Comparison of ENCODE assay signal across 19 cellular contexts in genomic region chr1:180542113-180542512, GRCh38. TPM values are rescaled to one million over a fixed set of nuclear protein-coding genes. Genes with fewer than 3 reads are reported as not detected.
DNase-seq lines count a peak whose midpoint lies in the region; ATAC-seq and TF ChIP-seq lines count a peak whose summit lies in the region.
"Had no signal": no experiment of that assay in that cellular context is flagged by ENCODE, and none has a peak within 500 bp of the region (broad histone marks: within the 10 kb centered on the region; RNA-seq: fewer than 3 reads in every experiment).

No MANE protein-coding gene starts in this region.

- BruUV-seq in mammary epithelial cell (replicated peaks; lab: Mats Ljungman, UMichigan) = no TSS peak

- 21% methylated on average over 6 of the region's 6 CpGs for WGBS in mammary epithelial cell (ENCODE audit: low coverage, missing lambda C conversion rate)
- 48% methylated on average over 5 of the region's 6 CpGs for WGBS in mesenchymal stem cell

- no peaks in the 10 kb centered on the region for H3K79me1 ChIP-seq in mesenchymal stem cell (replicated peaks; ENCODE audit: low read length, poor library complexity, severe bottlenecking)

- H2AFZ ChIP-seq in mammary epithelial cell (ENCODE audit: low read depth, low read length) = peak overlapping the region; percentile 88
- H2AFZ ChIP-seq in mesenchymal stem cell (ENCODE audit: low read depth, low read length) = no peak overlapping the region

- intact Hi-C loops in mammary epithelial cell (cut with micrococcal nuclease) = no loop called here

- H3K27ac ChIP-seq in HEK293 (ENCODE audit: extremely low read depth, low read depth, low read length) (no peak overlapping the region), mammary epithelial cell (ENCODE audit: insufficient read depth, low read depth, low read length) (no peak overlapping the region), mesenchymal stem cell (ENCODE audit: low read length, poor library complexity, severe bottlenecking) (peak overlapping the region; percentile 79)
- H3K27ac ChIP-seq: BLaER1 treated with 17β-estradiol and CSF1 and Interleukin-3, amounts not matched to agents 10 nM and 100 nM; neutrophil; SJSA1 had no signal

- no peak overlapping the region for H3K4ac ChIP-seq in mesenchymal stem cell (ENCODE audit: low read depth in 1 of 2, low read length in 2 of 2)

- H3K4me2 ChIP-seq in mammary epithelial cell (ENCODE audit: insufficient read depth, low read depth, low read length) = no peak overlapping the region
- no peak overlapping the region for H3K4me2 ChIP-seq in mesenchymal stem cell (ENCODE audit: low read length, poor library complexity, severe bottlenecking)
- H3K4me2 ChIP-seq in skeletal muscle satellite cell (ENCODE audit: low read length) = peak overlapping the region; percentile 23
- H3K4me2 ChIP-seq: BLaER1 treated with 17β-estradiol and CSF1 and Interleukin-3, amounts not matched to agents 10 nM and 100 nM had no signal

- H3K9me3 ChIP-seq in HEK293 (ENCODE audit: control insufficient read depth, insufficient read depth, low read depth, low read length) (no peaks in the 10 kb centered on the region), mammary epithelial cell (replicated peaks; ENCODE audit: insufficient read depth, low read length) (no peaks in the 10 kb centered on the region), mesenchymal stem cell (ENCODE audit: control insufficient read depth, low read length) (no peaks in the 10 kb centered on the region), skeletal muscle satellite cell (replicated peaks; ENCODE audit: low read length) (no peaks in the 10 kb centered on the region)
- H3K9me3 ChIP-seq: BLaER1 treated with 17β-estradiol and CSF1 and Interleukin-3, amounts not matched to agents 10 nM and 100 nM; neutrophil; SJSA1 had no signal

- H2BK15ac ChIP-seq in mesenchymal stem cell (ENCODE audit: low read depth, poor library complexity, severe bottlenecking) = no peak overlapping the region

- in situ Hi-C loops in mammary epithelial cell (cut with MboI; ENCODE audit: low sequenced_read_pairs in 2 of 2) = no loop called here

- H3K18ac ChIP-seq in mesenchymal stem cell (ENCODE audit: low read depth in 1 of 2, low read length in 2 of 2) = peak overlapping the region in 1 of 2 experiments; percentile 48

- H2AK5ac ChIP-seq in mesenchymal stem cell (ENCODE audit: low read length, severe bottlenecking) = no peak overlapping the region

- H3K4me1 ChIP-seq in HEK293 (ENCODE audit: control insufficient read depth, insufficient read depth, low read length) = no peaks in the 10 kb centered on the region
- peaks cover 18% of the 10 kb centered on the region for H3K4me1 ChIP-seq in mammary epithelial cell (ENCODE audit: insufficient read depth, low read length)
- peaks cover 7% of the 10 kb centered on the region for H3K4me1 ChIP-seq in mesenchymal stem cell (ENCODE audit: control insufficient read depth, insufficient read depth, low read depth, low read length)
- H3K4me1 ChIP-seq in skeletal muscle satellite cell (ENCODE audit: control insufficient read depth, insufficient read depth, low read length) = peaks cover 31% of the 10 kb centered on the region
- H3K4me1 ChIP-seq: SJSA1 had no signal

- H4K91ac ChIP-seq in mesenchymal stem cell (ENCODE audit: low read length) = no peak overlapping the region

- no peaks in the 10 kb centered on the region for H3K79me2 ChIP-seq in mammary epithelial cell (ENCODE audit: insufficient read depth, low read length)

- H4K8ac ChIP-seq in mesenchymal stem cell (ENCODE audit: low read length) = no peak overlapping the region

- POLR2A ChIA-PET in HEK293 (lab: Yijun Ruan, JAX) (no interaction called here), GM10248 (lab: Yijun Ruan, JAX) (no interaction called here)

- no peak overlapping the region for H3K4me3 ChIP-seq in HEK293 (ENCODE audit: low read depth, low read length)
- H3K4me3 ChIP-seq in mammary epithelial cell (replicated peaks in 1 of 3; ENCODE audit: insufficient read depth in 1 of 3, low read depth in 2 of 3, low read length in 3 of 3) = no peak overlapping the region
- peak overlapping the region in 1 of 2 experiments; percentile 16 for H3K4me3 ChIP-seq in mesenchymal stem cell (ENCODE audit: insufficient read depth in 1 of 2, low read depth in 1 of 2, low read length in 2 of 2)
- no peak overlapping the region for H3K4me3 ChIP-seq in skeletal muscle satellite cell (ENCODE audit: low read length)
- H3K4me3 ChIP-seq: BLaER1 treated with 17β-estradiol and CSF1 and Interleukin-3, amounts not matched to agents 10 nM and 100 nM; SJSA1 had no signal

- H3K27me3 ChIP-seq in mammary epithelial cell (ENCODE audit: insufficient read depth, low read length) = no peaks in the 10 kb centered on the region
- H3K27me3 ChIP-seq in mesenchymal stem cell (ENCODE audit: control insufficient read depth in 1 of 2, insufficient read depth in 1 of 2, low read length in 2 of 2) = no peaks in the 10 kb centered on the region
- H3K27me3 ChIP-seq in skeletal muscle satellite cell (ENCODE audit: control insufficient read depth, insufficient read depth, low read length) = no peaks in the 10 kb centered on the region
- H3K27me3 ChIP-seq: BLaER1 treated with 17β-estradiol and CSF1 and Interleukin-3, amounts not matched to agents 10 nM and 100 nM; neutrophil; SJSA1 had no signal

- no peak for TF ChIP-seq CTCF in HEK293 (tag by site-specific recombination; IDR thresholded peaks at IDR 0.05)
- TF ChIP-seq CTCF in mammary epithelial cell (conservative IDR thresholded peaks at IDR 0.05 in 1 of 2, IDR thresholded peaks at IDR 0.05 in 1 of 2; ENCODE audit: extremely low read depth in 1 of 2, insufficient read depth in 1 of 2, low read depth in 1 of 2, low read length in 2 of 2) = no peak
- no peak for TF ChIP-seq CTCF in GM10248 (IDR thresholded peaks at IDR 0.05; ENCODE audit: control extremely low read depth, extremely low read depth, low read depth, missing control alignments)

- DNase-seq in mammary epithelial cell = no peak
- DNase-seq in mesenchymal stem cell = no peak
- no peak for DNase-seq in NCI-H82 (lab: John Stamatoyannopoulos, UW)
- DNase-seq in GM10248 (ENCODE audit: extremely low spot score) = no peak
- no peak for DNase-seq in NCI-H2029 treated with DMSO at 0.1 percent for 48 hours (lab: John Stamatoyannopoulos, UW)
- DNase-seq: activated naive CD4-positive, alpha-beta T cell treated with anti-CD3 and anti-CD28 coated beads for 36 hours; DMS53; stimulated activated CD4-positive, alpha-beta T cell treated with anti-CD3 and anti-CD28 coated beads, Interleukin-2, amount 100 ng/mL, for 24 hours; stimulated activated CD8-positive, alpha-beta memory T cell treated with anti-CD3 and anti-CD28 coated beads, Interleukin-4, amount 100 ng/mL, for 48 hours had no signal

- no peak for ATAC-seq in HG03196 (IDR thresholded peaks at IDR 0.05; ENCODE audit: unreplicated experiment)
- ATAC-seq: HCT116 had no signal

- no peaks in the 10 kb centered on the region for H3K36me3 ChIP-seq in HEK293 (ENCODE audit: control insufficient read depth in 2 of 2, insufficient read depth in 1 of 2, low read length in 2 of 2)
- H3K36me3 ChIP-seq in mammary epithelial cell (ENCODE audit: insufficient read depth, low read length) = no peaks in the 10 kb centered on the region
- H3K36me3 ChIP-seq in mesenchymal stem cell (ENCODE audit: control insufficient read depth in 1 of 2, insufficient read depth in 2 of 2, low read depth in 1 of 2, low read length in 2 of 2) = no peaks in the 10 kb centered on the region
- H3K36me3 ChIP-seq in skeletal muscle satellite cell (ENCODE audit: insufficient read depth, low read length) = no peaks in the 10 kb centered on the region
- H3K36me3 ChIP-seq: BLaER1 treated with 17β-estradiol and CSF1 and Interleukin-3, amounts not matched to agents 10 nM and 100 nM; neutrophil; SJSA1 had no signal

- CTCF ChIA-PET in HEK293 (lab: Yijun Ruan, JAX) = no interaction called here
- CTCF ChIA-PET in mammary epithelial cell (lab: Charles Lee; ENCODE audit: low non-redundant PET) = no interaction called here
- CTCF ChIA-PET in GM10248 (lab: Yijun Ruan, JAX) = interaction anchor here (1.0 kb wide), 1 partner anchor 9 kb away, joined by 3 read pairs; no protein-coding TSS in a partner anchor

- H3K23ac ChIP-seq in mesenchymal stem cell (ENCODE audit: low read length in 2 of 2) = no peak overlapping the region

- no peak overlapping the region for H2BK12ac ChIP-seq in mesenchymal stem cell (ENCODE audit: low read length in 2 of 2)

- no peak overlapping the region for H2BK120ac ChIP-seq in mesenchymal stem cell (ENCODE audit: low read depth, low read length)

- dilution Hi-C loops in mammary epithelial cell (cut with HindIII; ENCODE audit: low sequenced_read_pairs) = no loop called here

- H4K20me1 ChIP-seq in mammary epithelial cell (ENCODE audit: insufficient read depth, low read length) = no peaks in the 10 kb centered on the region
- H4K20me1 ChIP-seq: BLaER1 treated with 17β-estradiol and CSF1 and Interleukin-3, amounts not matched to agents 10 nM and 100 nM had no signal

- H3K14ac ChIP-seq in mesenchymal stem cell (ENCODE audit: low read length in 2 of 2) = no peak overlapping the region

- H3K9ac ChIP-seq in mammary epithelial cell (ENCODE audit: insufficient read depth, low read length) (no peak overlapping the region), mesenchymal stem cell (ENCODE audit: low read length) (peak overlapping the region; percentile 69), skeletal muscle satellite cell (ENCODE audit: low read depth, low read length) (peak overlapping the region; percentile 37)
- H3K9ac ChIP-seq: BLaER1 treated with 17β-estradiol and CSF1 and Interleukin-3, amounts not matched to agents 10 nM and 100 nM had no signal

- no peak overlapping the region for H2BK5ac ChIP-seq in mesenchymal stem cell (ENCODE audit: low read depth, low read length, poor library complexity, severe bottlenecking)

TF ChIP-seq in HEK293, 187 proteins besides CTCF, POLR2A, EP300 and RAD21 (continues in another document):
- TF ChIP-seq YY1 (tag by site-specific recombination; IDR thresholded peaks at IDR 0.05) (no peak), ZNF654 (tag by site-specific recombination; IDR thresholded peaks at IDR 0.05; ENCODE audit: low read depth) (no peak)

RNA-seq across cellular contexts. Expression of gene OVAAL, which starts 16.7 kb away (rescaled TPM):
- under 1 TPM in 1 of 2 donors, not detected in 1; 0.17 TPM for total RNA-seq in mammary epithelial cell
- polyA plus RNA-seq in mammary epithelial cell = 0.03 TPM
- polyA minus RNA-seq in mammary epithelial cell = not detected
- polyA plus RNA-seq in mesenchymal stem cell (2013, experiment 1 of 2) = not detected
- polyA plus RNA-seq in mesenchymal stem cell (2013, experiment 2 of 2) = not detected
- total RNA-seq in skeletal muscle satellite cell (2012; rRNA removed) = under 0.01 TPM in 1 of 2 replicates, not detected in the other
- total RNA-seq: activated CD8-positive, alpha-beta memory T cell treated with anti-CD3 and anti-CD28 coated beads for 36 hours; activated naive CD4-positive, alpha-beta T cell treated with anti-CD3 and anti-CD28 coated beads for 36 hours; endothelial cell of umbilical vein; liver; SJSA1 had no signal
- polyA plus RNA-seq: liver had no signal

RNA-seq across cellular contexts. Expression of gene ACBD6, which starts 39.7 kb away (rescaled TPM):
- total RNA-seq in mammary epithelial cell = 10 to 100 TPM; 50.7 to 77.8 TPM
- polyA plus RNA-seq in mammary epithelial cell = 60.0 TPM
- 50.0 TPM for polyA minus RNA-seq in mammary epithelial cell
- polyA plus RNA-seq in mesenchymal stem cell (2013, experiment 1 of 2) = 46.7 TPM
- 45.8 TPM for polyA plus RNA-seq in mesenchymal stem cell (2013, experiment 2 of 2)
- 51.2 and 56.8 TPM in 2 replicates for total RNA-seq in skeletal muscle satellite cell (2012; rRNA removed)
